ENCODE assay signal across 33 cellular contexts in genomic region chr11:26410967-26411366, GRCh38.
"Had no signal": no experiment of that assay in that cellular context is flagged by ENCODE, and none has a peak within 500 bp of the region (broad histone marks: within the 10 kb centered on the region; RNA-seq: fewer than 3 reads in every experiment).

No MANE protein-coding gene starts in this region.

- H3K9me3 ChIP-seq: adrenal gland, ascending aorta, body of pancreas, breast epithelium had no signal

- H3K4me1 ChIP-seq: adrenal gland, ascending aorta, body of pancreas, breast epithelium had no signal

- H3K36me3 ChIP-seq: adrenal gland, ascending aorta, brain microvascular endothelial cell, breast epithelium, cardiac muscle cell had no signal

- DNase-seq: activated effector memory CD4-positive, alpha-beta T cell treated with anti-CD3 and anti-CD28 coated beads, Interleukin-2, amount 50 U/mL, for 16 hours; activated effector memory CD4-positive, alpha-beta T cell treated with Interleukin-2 at 50 U/mL for 16 hours; activated gamma-delta T cell; activated gamma-delta T cell treated with Interleukin-2 at 50 U/mL for 16 hours; activated naive CD4-positive, alpha-beta T cell; activated naive CD4-positive, alpha-beta T cell treated with anti-CD3 and anti-CD28 coated beads for 36 hours; activated naive CD4-positive, alpha-beta T cell treated with anti-CD3 and anti-CD28 coated beads, Interleukin-2, amount 10 ng/mL, durations not matched to agents 7 days and 5 days; activated naive CD4-positive, alpha-beta T cell treated with anti-CD3 and anti-CD28 coated beads, Interleukin-2, amount 50 U/mL, for 16 hours; activated naive CD4-positive, alpha-beta T cell treated with Interleukin-2 at 50 U/mL for 16 hours; activated naive CD8-positive, alpha-beta T cell treated with anti-CD3 and anti-CD28 coated beads for 36 hours; activated naive CD8-positive, alpha-beta T cell treated with anti-CD3 and anti-CD28 coated beads, Interleukin-2, amount 10 ng/mL, durations not matched to agents 7 days and 5 days; activated naive CD8-positive, alpha-beta T cell treated with anti-CD3 and anti-CD28 coated beads, Interleukin-2, amount 50 U/mL, for 24 hours; activated T-cell treated with anti-CD3 and anti-CD28 coated beads, Interleukin-2, amount 50 U/mL, for 24 hours; activated T-cell treated with anti-CD3 and anti-CD28 coated beads, Interleukin-2, amount 50 U/mL, for 4 hours; activated T-cell treated with anti-CD3 and anti-CD28 coated beads, Interleukin-2, amount 50 U/mL, for 48 hours; activated T-cell treated with anti-CD3 and anti-CD28 coated beads, Interleukin-2, amount 50 U/mL, for 72 hours; adrenal gland; amniotic stem cell; amygdala; anterior cingulate cortex; aorta; body of pancreas; brain microvascular endothelial cell; caudate nucleus; central memory CD4-positive, alpha-beta T cell; cerebellar nuclear complex had no signal

- H3K4me3 ChIP-seq: adrenal gland, ascending aorta, body of pancreas, breast epithelium, cardiac muscle cell had no signal

- H3K27me3 ChIP-seq: adrenal gland, ascending aorta, body of pancreas, brain microvascular endothelial cell, breast epithelium, cardiac muscle cell had no signal

- ATAC-seq: activated naive CD4-positive, alpha-beta T cell treated with anti-CD3 and anti-CD28 coated beads, Interleukin-2, amount 50 U/mL, for 72 hours; activated naive CD8-positive, alpha-beta T cell treated with anti-CD3 and anti-CD28 coated beads, Interleukin-2, amount 50 U/mL, for 24 hours; activated T-cell treated with anti-CD3 and anti-CD28 coated beads, Interleukin-2, amount 50 U/mL, for 4 hours; activated T-cell treated with anti-CD3 and anti-CD28 coated beads, Interleukin-2, amount 50 U/mL, for 72 hours; activated T-helper 17 cell treated with anti-CD3 and anti-CD28 coated beads, Interleukin-2, amount 50 U/mL, for 72 hours; body of pancreas had no signal

- H3K27ac ChIP-seq: adrenal gland, ascending aorta, body of pancreas, brain microvascular endothelial cell, breast epithelium, cardiac muscle cell had no signal

- FAIRE-seq: astrocyte, bronchial epithelial cell had no signal
